Comparison of ENCODE assay signal across 9 cellular contexts in genomic region chr6:169589293-169589692, GRCh38.
DNase-seq lines count a peak whose midpoint lies in the region; ATAC-seq, FAIRE-seq and TF ChIP-seq lines count a peak whose summit lies in the region.
"Had no signal": no experiment of that assay in that cellular context is flagged by ENCODE, and none has a peak within 500 bp of the region (broad histone marks: within the 10 kb centered on the region; RNA-seq: fewer than 3 reads in every experiment).

No MANE protein-coding gene starts in this region.

- WGBS in mammary epithelial cell (ENCODE audit: low coverage, missing lambda C conversion rate) = 66% methylated on average over 3 of the region's 3 CpGs
- 35 to 42% (median 41%) methylated on average over 3 of the region's 3 CpGs for WGBS in small intestine, 3 donors

- no TSS peak for BruUV-seq in mammary epithelial cell (replicated peaks; lab: Mats Ljungman, UMichigan)

- H3K27me3 ChIP-seq in mammary epithelial cell (ENCODE audit: insufficient read depth, low read length) (no peaks in the 10 kb centered on the region), small intestine (ENCODE audit: control insufficient read depth in 2 of 2, insufficient read depth in 2 of 2, low read length in 2 of 2) (no peaks in the 10 kb centered on the region)

- H3K4me1 ChIP-seq in mammary epithelial cell (ENCODE audit: insufficient read depth, low read length) (peaks cover 9% of the 10 kb centered on the region), small intestine (ENCODE audit: control insufficient read depth in 2 of 2, insufficient read depth in 1 of 2, low read depth in 1 of 2, low read length in 1 of 2) (peaks cover 0 to 5% of the 10 kb centered on the region in 2 donors)

- H3K27me3 Mint-ChIP-seq in mesothelial cell of epicardium (ENCODE audit: low read depth) = no peaks in the 10 kb centered on the region

- H3K4me3 ChIP-seq in GM12865 (ENCODE audit: low read depth, low read length) (no peak overlapping the region), mammary epithelial cell (replicated peaks in 1 of 3; ENCODE audit: insufficient read depth in 1 of 3, low read depth in 2 of 3, low read length in 3 of 3) (no peak overlapping the region), small intestine (ENCODE audit: low read depth in 1 of 2, low read length in 2 of 2) (no peak overlapping the region)

- H3K9me3 ChIP-seq in mammary epithelial cell (replicated peaks; ENCODE audit: insufficient read depth, low read length) (no peaks in the 10 kb centered on the region), small intestine (ENCODE audit: control insufficient read depth, low read depth) (no peaks in the 10 kb centered on the region)

- no peak overlapping the region for H3K27ac Mint-ChIP-seq in mesothelial cell of epicardium

- peaks cover 18% of the 10 kb centered on the region for H3K9me3 Mint-ChIP-seq in mesothelial cell of epicardium

- CTCF ChIA-PET in mammary epithelial cell (lab: Charles Lee; ENCODE audit: low non-redundant PET) = no interaction called here

- in situ Hi-C loops in KBM-7 (cut with MboI; ENCODE audit: low pct_unique_long_range_greater_than_20kb, low sequenced_read_pairs) (no loop called here), mammary epithelial cell (cut with MboI; ENCODE audit: low sequenced_read_pairs in 2 of 2) (no loop called here)

- intact Hi-C loops in mammary epithelial cell (cut with micrococcal nuclease) = no loop called here

- H3K36me3 ChIP-seq in mammary epithelial cell (ENCODE audit: insufficient read depth, low read length) (no peaks in the 10 kb centered on the region), small intestine (ENCODE audit: control insufficient read depth in 2 of 2, insufficient read depth in 2 of 2, low read length in 2 of 2) (no peaks in the 10 kb centered on the region)

- H3K27ac ChIP-seq in mammary epithelial cell (ENCODE audit: insufficient read depth, low read depth, low read length) = no peak overlapping the region
- H3K27ac ChIP-seq in small intestine (ENCODE audit: low read depth in 1 of 2, low read length in 1 of 2) = peak overlapping the region; percentile 30 to 62

- no peak overlapping the region for H2AFZ ChIP-seq in mammary epithelial cell (ENCODE audit: low read depth, low read length)

- DNase-seq in GM12865 (ENCODE audit: low read depth) (peak; percentile 62), KBM-7 (peak; percentile 28), mammary epithelial cell (peak; percentile 69), small intestine (peak; percentile 21), NCI-H146 treated with DMSO at 0.1 percent for 48 hours (lab: John Stamatoyannopoulos, UW; ENCODE audit: unreplicated experiment) (no peak), mesothelial cell of epicardium (ENCODE audit: low spot score in 2 of 2, unreplicated experiment in 2 of 2) (no peak), CD1c-positive myeloid dendritic cell (ENCODE audit: extremely low spot score) (no peak)

- H3K4me1 Mint-ChIP-seq in mesothelial cell of epicardium = peaks cover 11% of the 10 kb centered on the region

- no peak overlapping the region for H3K4me2 ChIP-seq in mammary epithelial cell (ENCODE audit: insufficient read depth, low read depth, low read length)

- no peak overlapping the region for H3K9ac ChIP-seq in mammary epithelial cell (ENCODE audit: insufficient read depth, low read length)

- no peak overlapping the region for H3K4me3 Mint-ChIP-seq in mesothelial cell of epicardium

- no peaks in the 10 kb centered on the region for H4K20me1 ChIP-seq in mammary epithelial cell (ENCODE audit: insufficient read depth, low read length)

- FAIRE-seq in small intestine (lab: Jason Lieb, UNC) = no peak
- FAIRE-seq: endometrium had no signal

- peak; percentile 80 for ATAC-seq in GM21515 (IDR thresholded peaks at IDR 0.05; ENCODE audit: unreplicated experiment)

- no peaks in the 10 kb centered on the region for H3K79me2 ChIP-seq in mammary epithelial cell (ENCODE audit: insufficient read depth, low read length)

- dilution Hi-C loops in mammary epithelial cell (cut with HindIII; ENCODE audit: low sequenced_read_pairs) = no loop called here

- TF ChIP-seq CTCF in GM12865 (IDR thresholded peaks at IDR 0.05; ENCODE audit: insufficient read depth, low read depth, low read length, missing control alignments) = no peak
- no peak for TF ChIP-seq CTCF in mammary epithelial cell (conservative IDR thresholded peaks at IDR 0.05 in 1 of 2, IDR thresholded peaks at IDR 0.05 in 1 of 2; ENCODE audit: extremely low read depth in 1 of 2, insufficient read depth in 1 of 2, low read depth in 1 of 2, low read length in 2 of 2)
- TF ChIP-seq CTCF in mesothelial cell of epicardium (IDR thresholded peaks at IDR 0.05; ENCODE audit: unreplicated experiment) = no peak

- H3K36me3 Mint-ChIP-seq in mesothelial cell of epicardium = peaks cover 22% of the 10 kb centered on the region

Comparison
In these comparisons a context has a peak if more than half of its experiments do, and no peak if none do; other contexts are left out.
1. DNase-seq: peak in GM12865 (single experiment), KBM-7 (single experiment), mammary epithelial cell (single experiment) and small intestine (single experiment); none in NCI-H146 treated with DMSO at 0.1 percent for 48 hours (single experiment), mesothelial cell of epicardium (0 of 2) and CD1c-positive myeloid dendritic cell (single experiment).